8 cellular contexts compared by ENCODE assay signal in the genomic region with DNA sequence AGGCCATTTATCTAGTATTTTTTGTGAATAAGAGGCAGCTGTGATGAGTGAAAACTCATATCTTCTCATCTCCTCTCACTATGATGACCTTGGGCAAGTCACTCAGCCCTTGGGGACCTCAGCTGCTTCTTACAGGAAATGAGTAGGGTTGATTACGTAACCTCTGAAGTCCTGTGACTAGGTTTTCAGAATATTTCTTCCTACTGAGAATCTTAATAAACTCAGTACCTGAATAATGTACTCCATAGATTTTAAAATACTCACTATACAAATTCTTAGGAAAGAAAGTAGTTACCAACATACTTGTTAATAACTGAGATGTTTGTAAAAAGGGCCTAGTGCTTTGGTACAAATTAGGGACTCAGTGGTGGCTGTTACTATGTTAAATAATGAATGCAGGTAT.
DNase-seq lines count a peak whose midpoint lies in the region; ATAC-seq and TF ChIP-seq lines count a peak whose summit lies in the region.

No MANE protein-coding gene starts in this region.

- TF ChIP-seq CTCF in coronary artery (IDR thresholded peaks at IDR 0.05) (no peak), neutrophil (IDR thresholded peaks at IDR 0.05) (no peak)

- H3K4me1 ChIP-seq in neutrophil (ENCODE audit: control insufficient read depth in 1 of 2, insufficient read depth in 1 of 2, low read depth in 1 of 2, low read length in 1 of 2), result peaks cover 43 to 50% of the 10 kb centered on the region in 2 experiments

- no peaks in the 10 kb centered on the region for H3K27me3 ChIP-seq in neutrophil

- no peaks in the 10 kb centered on the region for H3K9me3 ChIP-seq in neutrophil

- peak; percentile 52 for ATAC-seq in HG03045 (IDR thresholded peaks at IDR 0.05; ENCODE audit: unreplicated experiment)

- peaks cover 16% of the 10 kb centered on the region for H3K36me3 ChIP-seq in neutrophil

- H3K4me3 ChIP-seq in coronary artery, result no peak overlapping the region
- H3K4me3 ChIP-seq in neutrophil (ENCODE audit: low read depth in 1 of 2, low read length in 1 of 2), result no peak overlapping the region

- H3K27ac ChIP-seq in coronary artery (peak overlapping the region; percentile 12 to 48), neutrophil (peak overlapping the region; percentile 89), substantia nigra (ENCODE audit: low read depth, low read length, poor library complexity, severe bottlenecking) (no peak overlapping the region)

- DNase-seq in stimulated activated CD4-positive, alpha-beta T cell treated with anti-CD3 and anti-CD28 coated beads, Interleukin-15, amount 100 ng/mL, for 48 hours (ENCODE audit: low read depth in 2 of 2), result peak; percentile 10 to 22
- no peak for DNase-seq in stimulated activated CD4-positive, alpha-beta T cell treated with anti-CD3 and anti-CD28 coated beads, Interleukin-4, amount 100 ng/mL, for 1 hour
- DNase-seq in RKO (ENCODE audit: low spot score) (peak; percentile 95), coronary artery (ENCODE audit: low spot score) (no peak), occipital lobe (lab: John Stamatoyannopoulos, UW) (no peak), substantia nigra (lab: John Stamatoyannopoulos, UW) (no peak)

Comparison
In these comparisons a context has a peak if more than half of its experiments do, and no peak if none do; other contexts are left out.
1. DNase-seq: peak in stimulated activated CD4-positive, alpha-beta T cell treated with anti-CD3 and anti-CD28 coated beads, Interleukin-15, amount 100 ng/mL, for 48 hours (2 of 2) and RKO (single experiment); none in stimulated activated CD4-positive, alpha-beta T cell treated with anti-CD3 and anti-CD28 coated beads, Interleukin-4, amount 100 ng/mL, for 1 hour (single experiment), coronary artery (single experiment), occipital lobe (single experiment) and substantia nigra (0 of 49).